ENCODE assay signal across 8 cellular contexts in genomic region chr12:131710464-131711457, GRCh38. TPM values are rescaled to one million over a fixed set of nuclear protein-coding genes. Genes with fewer than 3 reads are reported as not detected.
A peak's percentile ranks its signal among the peaks of the same experiment; 100 is the strongest.
DNase-seq lines count a peak whose midpoint lies in the region; ATAC-seq and FAIRE-seq lines count a peak whose summit lies in the region.

TSS of gene SFSWAP (plus strand) at chr12:131711090. CDS start at chr12:131711230, 140 bp downstream.

- H3K9me3 ChIP-seq in KOPT-K1 (ENCODE audit: insufficient read depth, low read length, poor library complexity, severe bottlenecking) (peaks cover 3% of the 10 kb centered on the region), SJSA1 (replicated peaks) (no peaks in the 10 kb centered on the region)

- no peak for FAIRE-seq in frontal cortex (lab: Jason Lieb, UNC)

- peak within 1 kb of the TSS; percentile 99 for H3K27ac ChIP-seq in KOPT-K1 (ENCODE audit: low read depth, low read length, poor library complexity, severe bottlenecking)
- H3K27ac ChIP-seq in SJSA1, result peak within 1 kb of the TSS; percentile 100
- H3K27ac ChIP-seq in substantia nigra (ENCODE audit: low read depth, low read length, poor library complexity, severe bottlenecking), result peak within 1 kb of the TSS; percentile 95

- DNase-seq in EL (peak; percentile 74), SJSA1 (ENCODE audit: low read depth in 1 of 2, low spot score in 2 of 2) (peak; percentile 74 to 95), frontal cortex (ENCODE audit: low spot score in 2 of 2) (peak; percentile 86 to 87), non-pigmented ciliary epithelial cell (ENCODE audit: low read depth) (peak; percentile 14), substantia nigra (lab: John Stamatoyannopoulos, UW) (peak in 48 of 49 donors; percentile 36 to 91 (median 75))
- DNase-seq in activated naive CD4-positive, alpha-beta T cell (lab: John Stamatoyannopoulos, UW), result peak; percentile 58 to 76 (median 73)

- H3K36me3 ChIP-seq in KOPT-K1 (ENCODE audit: insufficient read depth, low read length) (peaks cover 28% of the 10 kb centered on the region), SJSA1 (peaks cover 36% of the 10 kb centered on the region)

- H3K4me3 ChIP-seq in SJSA1, result peak within 1 kb of the TSS; percentile 76

- peaks cover 13% of the 10 kb centered on the region for H3K4me1 ChIP-seq in SJSA1 (replicated peaks)

- peak; percentile 89 for ATAC-seq in GM21786 (IDR thresholded peaks at IDR 0.05; ENCODE audit: unreplicated experiment)

- no peaks in the 10 kb centered on the region for H3K27me3 ChIP-seq in SJSA1 (replicated peaks)

RNA-seq across cellular contexts. Expression of gene SFSWAP, which starts in this region (rescaled TPM):
- total RNA-seq in SJSA1 (2014; rRNA removed; shearing (Covaris generic)), result 26.8 and 27.0 TPM in 2 replicates
- 21.2 TPM for total RNA-seq in frontal cortex

Comparison
In these comparisons a context has a peak if more than half of its experiments do, and no peak if none do; other contexts are left out.
1. Peak in every context shown above with its lines: DNase-seq, ATAC-seq, H3K4me3 ChIP-seq and H3K27ac ChIP-seq.
2. DNase-seq: peak in every context shown above with its lines; median percentile 86 in frontal cortex; 84 in SJSA1; 75 in substantia nigra; 74 in EL; 73 in activated naive CD4-positive, alpha-beta T cell; 14 in non-pigmented ciliary epithelial cell.